Comparison of ENCODE assay signal across 1 cellular context in the genomic region with DNA sequence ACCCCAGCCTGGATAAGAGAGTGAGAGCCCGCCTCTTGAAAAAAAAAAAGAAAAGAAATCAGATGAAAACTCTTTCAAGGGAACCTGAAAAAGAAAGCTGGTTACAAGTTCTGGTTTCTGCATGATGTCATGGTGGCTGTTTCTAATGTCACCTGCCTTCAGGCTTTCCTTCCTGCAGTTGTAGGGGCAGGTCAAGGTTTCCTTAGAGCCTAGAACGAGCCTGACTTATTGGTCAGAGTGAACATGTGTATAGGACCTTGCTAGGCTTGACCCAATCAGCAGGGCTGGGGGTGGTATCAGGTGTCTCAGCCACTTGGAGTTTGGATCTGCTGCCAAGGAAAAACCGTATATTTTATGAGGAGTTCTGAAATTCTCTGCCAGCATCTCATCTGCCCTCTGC.
A peak's percentile ranks its signal among the peaks of the same experiment; 100 is the strongest.
TF ChIP-seq lines count a peak whose summit lies in the region.

No MANE protein-coding gene starts in this region.

TF ChIP-seq in HEK293, 187 proteins besides CTCF, POLR2A, EP300 and RAD21:
- TF ChIP-seq, protein P1, sequence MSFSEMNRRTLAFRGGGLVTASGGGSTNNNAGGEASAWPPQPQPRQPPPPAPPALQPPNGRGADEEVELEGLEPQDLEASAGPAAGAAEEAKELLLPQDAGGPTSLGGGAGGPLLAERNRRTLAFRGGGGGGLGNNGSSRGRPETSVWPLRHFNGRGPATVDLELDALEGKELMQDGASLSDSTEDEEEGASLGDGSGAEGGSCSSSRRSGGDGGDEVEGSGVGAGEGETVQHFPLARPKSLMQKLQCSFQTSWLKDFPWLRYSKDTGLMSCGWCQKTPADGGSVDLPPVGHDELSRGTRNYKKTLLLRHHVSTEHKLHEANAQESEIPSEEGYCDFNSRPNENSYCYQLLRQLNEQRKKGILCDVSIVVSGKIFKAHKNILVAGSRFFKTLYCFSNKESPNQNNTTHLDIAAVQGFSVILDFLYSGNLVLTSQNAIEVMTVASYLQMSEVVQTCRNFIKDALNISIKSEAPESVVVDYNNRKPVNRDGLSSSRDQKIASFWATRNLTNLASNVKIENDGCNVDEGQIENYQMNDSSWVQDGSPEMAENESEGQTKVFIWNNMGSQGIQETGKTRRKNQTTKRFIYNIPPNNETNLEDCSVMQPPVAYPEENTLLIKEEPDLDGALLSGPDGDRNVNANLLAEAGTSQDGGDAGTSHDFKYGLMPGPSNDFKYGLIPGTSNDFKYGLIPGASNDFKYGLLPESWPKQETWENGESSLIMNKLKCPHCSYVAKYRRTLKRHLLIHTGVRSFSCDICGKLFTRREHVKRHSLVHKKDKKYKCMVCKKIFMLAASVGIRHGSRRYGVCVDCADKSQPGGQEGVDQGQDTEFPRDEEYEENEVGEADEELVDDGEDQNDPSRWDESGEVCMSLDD (tag by site-specific recombination; IDR thresholded peaks at IDR 0.05), result no peak
- peak; percentile 57; the same call in 1 of the 2 replicates for TF ChIP-seq PRDM4 (tag by site-specific recombination; IDR thresholded peaks at IDR 0.05)
